In the genomic region with DNA sequence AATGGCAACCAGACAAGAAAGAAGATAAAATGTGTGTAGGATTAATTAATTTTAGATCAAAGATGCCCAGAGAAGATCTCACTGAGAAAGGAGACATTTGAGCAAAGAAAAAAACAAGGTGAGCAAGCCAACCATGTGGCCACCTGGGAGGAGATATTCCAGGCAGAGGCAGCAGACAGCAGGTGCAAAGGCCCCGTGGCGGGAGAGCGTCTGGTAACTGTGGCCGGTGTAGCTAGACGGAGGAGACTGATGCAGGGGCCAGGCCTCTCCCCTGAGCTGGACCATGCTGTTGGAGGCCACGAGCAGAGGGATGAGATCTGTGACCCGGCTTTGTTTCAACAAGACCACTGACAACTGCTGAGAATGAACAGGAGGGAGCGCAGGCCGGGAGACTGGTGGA, we compare ENCODE assay signal across 22 cellular contexts.
"Had no signal": no experiment of that assay in that cellular context is flagged by ENCODE, and none has a peak within 500 bp of the region (broad histone marks: within the 10 kb centered on the region; RNA-seq: fewer than 3 reads in every experiment).

No MANE protein-coding gene starts in this region.

- DNase-seq: dermis blood vessel endothelial cell; effector memory CD4-positive, alpha-beta T cell; esophagus squamous epithelium; foreskin melanocyte; hypothalamus; immature natural killer cell; islet precursor cell; kidney glomerular epithelial cell; left ventricle myocardium superior; lower lobe of right lung; naive thymus-derived CD8-positive, alpha-beta T cell; right lobe of liver; stimulated activated CD4-positive, alpha-beta T cell treated with anti-CD3 and anti-CD28 coated beads, Interleukin-12 subunit alpha, Interleukin-12 subunit beta, amount 100 ng/mL, for 4 hours; stimulated activated CD4-positive, alpha-beta T cell treated with anti-CD3 and anti-CD28 coated beads, Interleukin-1b, Interleukin-23, amount 100 ng/mL, for 48 hours; stimulated activated CD4-positive, alpha-beta T cell treated with anti-CD3 and anti-CD28 coated beads, Interleukin-4, amount 100 ng/mL, for 1 hour; stimulated activated CD8-positive, alpha-beta memory T cell treated with anti-CD3 and anti-CD28 coated beads, Interleukin-4, amount 100 ng/mL, for 48 hours; stimulated activated naive CD4-positive, alpha-beta T cell; stimulated activated naive CD8-positive, alpha-beta T cell treated with anti-CD3 and anti-CD28 coated beads, Interleukin-15, amount 100 ng/mL, for 72 hours; thyroid gland; trophoblast cell had no signal

- H3K9me3 Mint-ChIP-seq: immature natural killer cell; neural crest cell; stimulated activated naive CD8-positive, alpha-beta T cell treated with anti-CD3 and anti-CD28 coated beads, Interleukin-15, amount 100 ng/mL, for 72 hours had no signal

- H3K27ac Mint-ChIP-seq: naive thymus-derived CD8-positive, alpha-beta T cell; stimulated activated naive CD8-positive, alpha-beta T cell treated with anti-CD3 and anti-CD28 coated beads, Interleukin-15, amount 100 ng/mL, for 72 hours had no signal

- ATAC-seq: left ventricle myocardium superior; lower lobe of right lung; naive thymus-derived CD8-positive, alpha-beta T cell; right lobe of liver; stimulated activated naive CD8-positive, alpha-beta T cell treated with anti-CD3 and anti-CD28 coated beads, Interleukin-15, amount 100 ng/mL, for 72 hours had no signal

- H3K27me3 Mint-ChIP-seq: progenitor cell of endocrine pancreas had no signal

- H3K4me3 Mint-ChIP-seq: immature natural killer cell; naive thymus-derived CD8-positive, alpha-beta T cell; neural crest cell; stimulated activated naive CD8-positive, alpha-beta T cell treated with anti-CD3 and anti-CD28 coated beads, Interleukin-15, amount 100 ng/mL, for 72 hours had no signal
